8 cellular contexts compared by ENCODE assay signal in genomic region chr13:51452391-51453307, GRCh38. TPM values are rescaled to one million over a fixed set of nuclear protein-coding genes. Genes with fewer than 3 reads are reported as not detected.
DNase-seq lines count a peak whose midpoint lies in the region; ATAC-seq and TF ChIP-seq lines count a peak whose summit lies in the region.

INTS6 (minus strand) TSS chr13:51453036; CDS start chr13:51452525, 511 bp downstream.

- peak; percentile 73 for ATAC-seq in GM19324 (IDR thresholded peaks at IDR 0.05; ENCODE audit: low FRiP score, unreplicated experiment)
- peak; percentile 55 for ATAC-seq in HG03469 (IDR thresholded peaks at IDR 0.05; ENCODE audit: unreplicated experiment)

- peak within 1 kb of the TSS; percentile 96 for H3K4me3 ChIP-seq in BJ (ENCODE audit: low read depth, low read length)
- H3K4me3 ChIP-seq in coronary artery = peak within 1 kb of the TSS; percentile 97

- CTCF ChIA-PET in BJ (lab: Yijun Ruan, JAX) = interaction anchor here (0.6 to 1.7 kb wide), 3 partner anchors 279 to 350 kb away, joined by 3 to 4 read pairs (median 4); no protein-coding TSS in a partner anchor

- peak within 1 kb of the TSS; percentile 92 for H3K4me3 Mint-ChIP-seq in activated CD4-positive, alpha-beta T cell treated with anti-CD3 and anti-CD28 coated beads, Interleukin-2, amount 10 ng/mL, durations not matched to agents 24 days and 14 days

- POLR2A ChIA-PET in BJ (lab: Charles Lee) = interaction anchor here (0.5 to 1.3 kb wide), 17 partner anchors 25 to 1995 kb away, joined by 3 to 12 read pairs (median 3); no protein-coding TSS in a partner anchor

- intact Hi-C loops in activated CD4-positive, alpha-beta T cell treated with anti-CD3 and anti-CD28 coated beads, Interleukin-2, amount 10 ng/mL, durations not matched to agents 24 days and 14 days (cut with micrococcal nuclease) = loop anchor here (1.0 to 5.0 kb wide), 12 partner anchors 120 to 1660 kb away; partner anchors contain the start of genes ALG11, CKAP2, KPNA3 and SUGT1

- TF ChIP-seq CTCF in BJ (IDR thresholded peaks at IDR 0.05; ENCODE audit: insufficient read depth, low read depth, low read length) = no peak
- TF ChIP-seq CTCF in coronary artery (IDR thresholded peaks at IDR 0.05) = no peak

- H3K36me3 Mint-ChIP-seq in activated CD4-positive, alpha-beta T cell treated with anti-CD3 and anti-CD28 coated beads, Interleukin-2, amount 10 ng/mL, durations not matched to agents 24 days and 14 days (ENCODE audit: low read depth) = peaks cover 45% of the 10 kb centered on the region

- peak; percentile 95 for DNase-seq in BJ (ENCODE audit: low read depth)
- peak; percentile 99 for DNase-seq in NCI-H526 treated with DMSO at 0.1 percent for 48 hours (lab: John Stamatoyannopoulos, UW)
- DNase-seq in activated CD4-positive, alpha-beta T cell treated with anti-CD3 and anti-CD28 coated beads, Interleukin-2, amount 10 ng/mL, durations not matched to agents 24 days and 14 days = peak; percentile 100
- DNase-seq in coronary artery (ENCODE audit: low spot score) = peak; percentile 100
- peak; percentile 95 to 97 for DNase-seq in stimulated activated CD4-positive, alpha-beta T cell treated with anti-CD3 and anti-CD28 coated beads, Interleukin-1b, Interleukin-23, amount 100 ng/mL, for 4 hours (ENCODE audit: low read depth in 2 of 2)

- H3K27ac ChIP-seq in coronary artery (peak within 1 kb of the TSS; percentile 100), layer of hippocampus (ENCODE audit: low read depth, low read length) (peak within 1 kb of the TSS; percentile 98)

- H3K27me3 Mint-ChIP-seq in activated CD4-positive, alpha-beta T cell treated with anti-CD3 and anti-CD28 coated beads, Interleukin-2, amount 10 ng/mL, durations not matched to agents 24 days and 14 days = no peaks in the 10 kb centered on the region

- no peaks in the 10 kb centered on the region for H3K27me3 ChIP-seq in BJ (ENCODE audit: control insufficient read depth, insufficient read depth, low read length)
- H3K27me3 ChIP-seq in layer of hippocampus (ENCODE audit: control insufficient read depth, insufficient read depth, low read length) = no peaks in the 10 kb centered on the region

- H3K9me3 Mint-ChIP-seq in activated CD4-positive, alpha-beta T cell treated with anti-CD3 and anti-CD28 coated beads, Interleukin-2, amount 10 ng/mL, durations not matched to agents 24 days and 14 days = peaks cover 4% of the 10 kb centered on the region

- peaks cover 6% of the 10 kb centered on the region for H3K36me3 ChIP-seq in BJ (ENCODE audit: control insufficient read depth, insufficient read depth, low read length)

- H3K4me1 Mint-ChIP-seq in activated CD4-positive, alpha-beta T cell treated with anti-CD3 and anti-CD28 coated beads, Interleukin-2, amount 10 ng/mL, durations not matched to agents 24 days and 14 days = peaks cover 31% of the 10 kb centered on the region

- peak within 1 kb of the TSS; percentile 97 for H3K27ac Mint-ChIP-seq in activated CD4-positive, alpha-beta T cell treated with anti-CD3 and anti-CD28 coated beads, Interleukin-2, amount 10 ng/mL, durations not matched to agents 24 days and 14 days

RNA-seq across cellular contexts. Expression of gene INTS6, which starts in this region (rescaled TPM):
- 17.2 and 32.0 TPM in 2 replicates for polyA plus RNA-seq in BJ (2011; rRNA removed)
- 40.8 and 65.7 TPM in 2 replicates for polyA minus RNA-seq in BJ (2011; rRNA and poly(A)+ RNA removed)
- total RNA-seq in activated CD4-positive, alpha-beta T cell treated with anti-CD3 and anti-CD28 coated beads, Interleukin-2, amount 10 ng/mL, durations not matched to agents 24 days and 14 days = 63.5 and 68.6 TPM in 2 replicates

Comparison
In these comparisons a context has a peak if more than half of its experiments do, and no peak if none do; other contexts are left out.
1. Peak in every context shown above with its lines: DNase-seq, ATAC-seq, H3K4me3 ChIP-seq and H3K27ac ChIP-seq.